ENCODE assay signal across 8 cellular contexts in genomic region chr14:54902143-54902520, GRCh38. TPM values are rescaled to one million over a fixed set of nuclear protein-coding genes. Genes with fewer than 3 reads are reported as not detected.
DNase-seq lines count a peak whose midpoint lies in the region; ATAC-seq and TF ChIP-seq lines count a peak whose summit lies in the region.

No MANE protein-coding gene starts in this region.

- H3K4me3 Mint-ChIP-seq in endothelial cell (ENCODE audit: unreplicated experiment) = peak overlapping the region; percentile 93

- no peak for TF ChIP-seq CTCF in endothelial cell (IDR thresholded peaks at IDR 0.05; ENCODE audit: unreplicated experiment)

- peaks cover 11% of the 10 kb centered on the region for H3K4me1 Mint-ChIP-seq in endothelial cell (ENCODE audit: unreplicated experiment)

- ATAC-seq in GM18873 (IDR thresholded peaks at IDR 0.05; ENCODE audit: low FRiP score, unreplicated experiment) (peak; percentile 40), HG03108 (IDR thresholded peaks at IDR 0.05; ENCODE audit: unreplicated experiment) (peak; percentile 37)

- H3K9ac ChIP-seq in muscle layer of colon (ENCODE audit: low read length) = no peak overlapping the region

- peak overlapping the region; percentile 62 to 73 for H3K4me3 ChIP-seq in muscle layer of colon (ENCODE audit: low read depth in 1 of 2, low read length in 2 of 2)

- H3K27me3 ChIP-seq in muscle layer of colon (ENCODE audit: control insufficient read depth in 1 of 2, insufficient read depth in 2 of 2, low read length in 2 of 2) = peaks cover 6 to 9% of the 10 kb centered on the region in 2 donors

- H3K27ac ChIP-seq in muscle layer of colon (ENCODE audit: low read depth, low read length) = peak overlapping the region; percentile 12

- no peaks in the 10 kb centered on the region for H3K36me3 Mint-ChIP-seq in endothelial cell (ENCODE audit: low read depth, unreplicated experiment)

- H3K4me1 ChIP-seq in muscle layer of colon (ENCODE audit: insufficient read depth, low read length) = peaks cover 4% of the 10 kb centered on the region

- H3K27me3 Mint-ChIP-seq in endothelial cell (ENCODE audit: unreplicated experiment) = peaks cover 1% of the 10 kb centered on the region

- DNase-seq in AML-193 (lab: John Stamatoyannopoulos, UW) (peak; percentile 76 to 83), NCI-H69 (lab: John Stamatoyannopoulos, UW) (peak; percentile 91), endothelial cell (ENCODE audit: low spot score) (peak; percentile 77)
- DNase-seq in activated CD8-positive, alpha-beta memory T cell treated with anti-CD3 and anti-CD28 coated beads for 4 hours (ENCODE audit: low read depth in 2 of 2) = peak; percentile 50 to 63
- peak; percentile 65 to 79 for DNase-seq in stimulated activated CD8-positive, alpha-beta memory T cell treated with anti-CD3 and anti-CD28 coated beads, Interleukin-7, amount 100 ng/mL, for 4 hours (ENCODE audit: low read depth in 2 of 2)

- H3K27ac Mint-ChIP-seq in endothelial cell (ENCODE audit: unreplicated experiment) = no peak overlapping the region

- no peaks in the 10 kb centered on the region for H3K9me3 ChIP-seq in muscle layer of colon (ENCODE audit: low read length)

- H3K36me3 ChIP-seq in muscle layer of colon (ENCODE audit: insufficient read depth, low read length) = no peaks in the 10 kb centered on the region

- H3K9me3 Mint-ChIP-seq in endothelial cell (ENCODE audit: unreplicated experiment) = no peaks in the 10 kb centered on the region

RNA-seq across cellular contexts. Expression of gene GCH1, which starts 0.5 kb away (rescaled TPM):
- total RNA-seq in endothelial cell (ENCODE audit: unreplicated experiment) = 11.2 TPM

Comparison
In these comparisons a context has a peak if more than half of its experiments do, and no peak if none do; other contexts are left out.
1. Peak in every context shown above with its lines: DNase-seq, ATAC-seq, H3K4me3 ChIP-seq and H3K27ac ChIP-seq.